Comparison of ENCODE assay signal across 9 cellular contexts in genomic region chr13:46961719-46962118, GRCh38.
DNase-seq lines count a peak whose midpoint lies in the region; ATAC-seq, FAIRE-seq and TF ChIP-seq lines count a peak whose summit lies in the region.
"Had no signal": no experiment of that assay in that cellular context is flagged by ENCODE, and none has a peak within 500 bp of the region (broad histone marks: within the 10 kb centered on the region; RNA-seq: fewer than 3 reads in every experiment).

No MANE protein-coding gene starts in this region.

- H2AFZ ChIP-seq in PC-9: no peak overlapping the region
- H2AFZ ChIP-seq in HepG2 (ENCODE audit: low read length): no peak overlapping the region

- H3K9me3 ChIP-seq in PC-9 (ENCODE audit: insufficient read depth, low read depth): no peaks in the 10 kb centered on the region
- H3K9me3 ChIP-seq in HepG2 (ENCODE audit: low read length): no peaks in the 10 kb centered on the region
- H3K9me3 ChIP-seq: tibial artery had no signal

- CTCF ChIA-PET in activated CD8-positive, alpha-beta T cell treated with anti-CD3 and anti-CD28 coated beads for 36 hours (lab: Charles Lee): interaction anchor here (1.1 to 1.5 kb wide), 2 partner anchors 11 to 65 kb away, joined by 3 read pairs; no protein-coding TSS in a partner anchor
- CTCF ChIA-PET in activated CD8-positive, alpha-beta T cell treated with anti-CD3 and anti-CD28 coated beads, Interleukin-2, amount 10 ng/mL, durations not matched to agents 7 days and 5 days (lab: Charles Lee): no interaction called here
- CTCF ChIA-PET in PC-9 (lab: Charles Lee): interaction anchor here (0.6 to 1.6 kb wide), 2 partner anchors 12 to 973 kb away, joined by 3 to 5 read pairs; no protein-coding TSS in a partner anchor
- CTCF ChIA-PET in HepG2 (lab: Yijun Ruan, JAX; ENCODE audit: low intra/inter-chr PET ratio, low total read pairs): no interaction called here

- no peak overlapping the region for H3K9ac ChIP-seq in HepG2 (ENCODE audit: insufficient read depth, low read depth, low read length)

- H3F3A ChIP-seq in PC-9 (ENCODE audit: insufficient read depth, low read depth): no peaks in the 10 kb centered on the region

- ATAC-seq in activated CD8-positive, alpha-beta T cell treated with anti-CD3 and anti-CD28 coated beads for 36 hours: peak; percentile 24
- no peak for ATAC-seq in activated CD8-positive, alpha-beta T cell treated with anti-CD3 and anti-CD28 coated beads, Interleukin-2, amount 10 ng/mL, durations not matched to agents 7 days and 5 days
- ATAC-seq in HG02885 (IDR thresholded peaks at IDR 0.05; ENCODE audit: poor library complexity, unreplicated experiment): peak; percentile 100
- ATAC-seq in HepG2: no peak
- ATAC-seq in left colon: no peak

- TF ChIP-seq POLR2A in HepG2 (IDR thresholded peaks at IDR 0.05; ENCODE audit: insufficient read depth in 1 of 2, low read depth in 2 of 2, low read length in 2 of 2): no peak

- no peak overlapping the region for H3K27ac Mint-ChIP-seq in activated CD8-positive, alpha-beta T cell treated with anti-CD3 and anti-CD28 coated beads for 36 hours
- no peak overlapping the region for H3K27ac Mint-ChIP-seq in activated CD8-positive, alpha-beta T cell treated with anti-CD3 and anti-CD28 coated beads, Interleukin-2, amount 10 ng/mL, durations not matched to agents 7 days and 5 days

- no peaks in the 10 kb centered on the region for H3K9me3 Mint-ChIP-seq in activated CD8-positive, alpha-beta T cell treated with anti-CD3 and anti-CD28 coated beads for 36 hours
- no peaks in the 10 kb centered on the region for H3K9me3 Mint-ChIP-seq in activated CD8-positive, alpha-beta T cell treated with anti-CD3 and anti-CD28 coated beads, Interleukin-2, amount 10 ng/mL, durations not matched to agents 7 days and 5 days (ENCODE audit: insufficient read depth)

- no peak for FAIRE-seq in HepG2 (lab: Jason Lieb, UNC)

- TF ChIP-seq CTCF in activated CD8-positive, alpha-beta T cell treated with anti-CD3 and anti-CD28 coated beads for 36 hours (IDR thresholded peaks at IDR 0.05): no peak
- TF ChIP-seq CTCF in PC-9 (conservative IDR thresholded peaks at IDR 0.05) (no peak), HepG2 (CRISPR knock-in tag; IDR thresholded peaks at IDR 0.05) (no peak)

- in situ Hi-C loops in HepG2 (cut with HindIII; ENCODE audit: extremely low pct_ligation_motif_present, low pct_unique_long_range_greater_than_20kb): no loop called here

- no peak for TF ChIP-seq RAD21 in HepG2 (CRISPR knock-in tag; IDR thresholded peaks at IDR 0.05)

- H3K9me2 ChIP-seq in PC-9 (ENCODE audit: insufficient read depth): no peaks in the 10 kb centered on the region

- no peak overlapping the region for H3K4me2 ChIP-seq in PC-9
- no peak overlapping the region for H3K4me2 ChIP-seq in HepG2 (ENCODE audit: low read depth, low read length)

- POLR2A ChIA-PET in activated CD8-positive, alpha-beta T cell treated with anti-CD3 and anti-CD28 coated beads for 36 hours (lab: Charles Lee): interaction anchor here (1.6 kb wide), 1 partner anchor 9 kb away, joined by 7 read pairs; no protein-coding TSS in a partner anchor
- POLR2A ChIA-PET in activated CD8-positive, alpha-beta T cell treated with anti-CD3 and anti-CD28 coated beads, Interleukin-2, amount 10 ng/mL, durations not matched to agents 7 days and 5 days (lab: Charles Lee): no interaction called here
- POLR2A ChIA-PET in PC-9 (lab: Charles Lee; ENCODE audit: unreplicated experiment): no interaction called here
- POLR2A ChIA-PET in HepG2 (lab: Yijun Ruan, JAX): no interaction called here

- TF ChIP-seq EP300 in HepG2 (IDR thresholded peaks at IDR 0.05; ENCODE audit: low read depth in 2 of 2, low read length in 2 of 2) (no peak), HepG2 (CRISPR knock-in tag; IDR thresholded peaks at IDR 0.05; ENCODE audit: borderline replicate concordance) (no peak)

- H3K27ac ChIP-seq in PC-9: no peak overlapping the region
- no peak overlapping the region for H3K27ac ChIP-seq in HepG2 (ENCODE audit: extremely low read length, insufficient read depth, low read length)
- H3K27ac ChIP-seq: tibial artery had no signal

- H3K36me3 ChIP-seq in PC-9 (ENCODE audit: low read depth): no peaks in the 10 kb centered on the region
- H3K36me3 ChIP-seq in HepG2 (replicated peaks in 1 of 2; ENCODE audit: control insufficient read depth in 1 of 2, insufficient read depth in 2 of 2, low read length in 2 of 2): no peaks in the 10 kb centered on the region
- H3K36me3 ChIP-seq: tibial artery had no signal

- BruUV-seq in PC-9 (replicated peaks; lab: Mats Ljungman, UMichigan) (no TSS peak), HepG2 (replicated peaks; lab: Mats Ljungman, UMichigan) (no TSS peak)

- H3K27me3 ChIP-seq in PC-9 (ENCODE audit: insufficient read depth, low read depth): no peaks in the 10 kb centered on the region
- no peaks in the 10 kb centered on the region for H3K27me3 ChIP-seq in HepG2 (ENCODE audit: control insufficient read depth in 1 of 2, insufficient read depth in 2 of 2, low read length in 2 of 2)
- H3K27me3 ChIP-seq: tibial artery had no signal

- H4K20me1 ChIP-seq in PC-9 (ENCODE audit: insufficient read depth) (no peaks in the 10 kb centered on the region), HepG2 (ENCODE audit: insufficient read depth, low read length) (no peaks in the 10 kb centered on the region)

- H3K4me1 ChIP-seq in PC-9 (replicated peaks; ENCODE audit: insufficient read depth) (peaks cover 6% of the 10 kb centered on the region; the same call in 1 of the 2 replicates), HepG2 (ENCODE audit: insufficient read depth, low read length) (no peaks in the 10 kb centered on the region)
- H3K4me1 ChIP-seq: tibial artery had no signal

- no peaks in the 10 kb centered on the region for H3K4me1 Mint-ChIP-seq in activated CD8-positive, alpha-beta T cell treated with anti-CD3 and anti-CD28 coated beads for 36 hours (ENCODE audit: low read depth)
- H3K4me1 Mint-ChIP-seq in activated CD8-positive, alpha-beta T cell treated with anti-CD3 and anti-CD28 coated beads, Interleukin-2, amount 10 ng/mL, durations not matched to agents 7 days and 5 days (ENCODE audit: low read depth): peaks cover 2% of the 10 kb centered on the region

- WGBS in HepG2 (ENCODE audit: low lambda C conversion rate): 5% methylated on average over 2 of the region's 2 CpGs

- intact Hi-C loops in activated CD8-positive, alpha-beta T cell treated with anti-CD3 and anti-CD28 coated beads for 36 hours (cut with micrococcal nuclease): no loop called here
- intact Hi-C loops in PC-9 (cut with micrococcal nuclease; ENCODE audit: unreplicated experiment) (no loop called here), HepG2 (cut with micrococcal nuclease; ENCODE audit: unreplicated experiment) (no loop called here), left colon (cut with DNase I, micrococcal nuclease) (no loop called here)

- DNase-seq in activated CD8-positive, alpha-beta T cell treated with anti-CD3 and anti-CD28 coated beads for 36 hours: no peak
- no peak for DNase-seq in activated CD8-positive, alpha-beta T cell treated with anti-CD3 and anti-CD28 coated beads, Interleukin-2, amount 10 ng/mL, durations not matched to agents 7 days and 5 days
- DNase-seq in PC-9: peak; percentile 3 to 53
- no peak for DNase-seq in HepG2 (ENCODE audit: low spot score)
- no peak for DNase-seq in activated CD4-positive, alpha-beta T cell treated with anti-CD3 and anti-CD28 coated beads for 48 hours
- no peak for DNase-seq in NCI-H82 treated with DMSO at 0.1 percent for 48 hours (lab: John Stamatoyannopoulos, UW; ENCODE audit: unreplicated experiment)
- DNase-seq in left colon: no peak

- H3K4me3 Mint-ChIP-seq in activated CD8-positive, alpha-beta T cell treated with anti-CD3 and anti-CD28 coated beads for 36 hours: no peak overlapping the region
- H3K4me3 Mint-ChIP-seq in activated CD8-positive, alpha-beta T cell treated with anti-CD3 and anti-CD28 coated beads, Interleukin-2, amount 10 ng/mL, durations not matched to agents 7 days and 5 days: no peak overlapping the region

- H3K4me3 ChIP-seq in PC-9: no peak overlapping the region
- no peak overlapping the region for H3K4me3 ChIP-seq in HepG2 (replicated peaks in 1 of 3; ENCODE audit: insufficient read depth in 1 of 3, low read depth in 2 of 3, low read length in 3 of 3)
- H3K4me3 ChIP-seq: tibial artery had no signal

- no peaks in the 10 kb centered on the region for H3K79me2 ChIP-seq in PC-9 (ENCODE audit: low read depth)
- no peaks in the 10 kb centered on the region for H3K79me2 ChIP-seq in HepG2 (ENCODE audit: insufficient read depth, low read length)

- H3K27me3 Mint-ChIP-seq in activated CD8-positive, alpha-beta T cell treated with anti-CD3 and anti-CD28 coated beads for 36 hours: peaks cover 3% of the 10 kb centered on the region
- H3K27me3 Mint-ChIP-seq in activated CD8-positive, alpha-beta T cell treated with anti-CD3 and anti-CD28 coated beads, Interleukin-2, amount 10 ng/mL, durations not matched to agents 7 days and 5 days (ENCODE audit: low read depth): peaks cover 3% of the 10 kb centered on the region

- H3K36me3 Mint-ChIP-seq in activated CD8-positive, alpha-beta T cell treated with anti-CD3 and anti-CD28 coated beads for 36 hours (ENCODE audit: low read depth): no peaks in the 10 kb centered on the region
- no peaks in the 10 kb centered on the region for H3K36me3 Mint-ChIP-seq in activated CD8-positive, alpha-beta T cell treated with anti-CD3 and anti-CD28 coated beads, Interleukin-2, amount 10 ng/mL, durations not matched to agents 7 days and 5 days (ENCODE audit: low read depth)

TF ChIP-seq in HepG2, 621 proteins besides CTCF, POLR2A, EP300 and RAD21:
- TF ChIP-seq MXD1 (CRISPR knock-in tag; IDR thresholded peaks at IDR 0.05): no peak
- peak; percentile 18; the same call in 1 of the 2 replicates for TF ChIP-seq FOSL2 (CRISPR knock-in tag; IDR thresholded peaks at IDR 0.05)
- TF ChIP-seq SYNCRIP (IDR thresholded peaks at IDR 0.05; ENCODE audit: insufficient read depth, low read depth, low read length): no peak

Comparison
In these comparisons a context has a peak if more than half of its experiments do, and no peak if none do; other contexts are left out.
1. ATAC-seq: peak in activated CD8-positive, alpha-beta T cell treated with anti-CD3 and anti-CD28 coated beads for 36 hours (single experiment) and HG02885 (single experiment); none in activated CD8-positive, alpha-beta T cell treated with anti-CD3 and anti-CD28 coated beads, Interleukin-2, amount 10 ng/mL, durations not matched to agents 7 days and 5 days (single experiment), HepG2 (single experiment) and left colon (single experiment).
2. CTCF ChIA-PET loops: an anchor here in activated CD8-positive, alpha-beta T cell treated with anti-CD3 and anti-CD28 coated beads for 36 hours (1.1 to 1.5 kb wide) and PC-9 (0.6 to 1.6 kb wide); none called in activated CD8-positive, alpha-beta T cell treated with anti-CD3 and anti-CD28 coated beads, Interleukin-2, amount 10 ng/mL, durations not matched to agents 7 days and 5 days and HepG2.
3. DNase-seq: peak in PC-9 (2 of 2); none in activated CD8-positive, alpha-beta T cell treated with anti-CD3 and anti-CD28 coated beads for 36 hours (single experiment), activated CD8-positive, alpha-beta T cell treated with anti-CD3 and anti-CD28 coated beads, Interleukin-2, amount 10 ng/mL, durations not matched to agents 7 days and 5 days (single experiment), HepG2 (single experiment), activated CD4-positive, alpha-beta T cell treated with anti-CD3 and anti-CD28 coated beads for 48 hours (single experiment), NCI-H82 treated with DMSO at 0.1 percent for 48 hours (single experiment) and left colon (0 of 2).